In genomic region chr3:14680115-14680514, GRCh38 we compare ENCODE assay signal across 4 cellular contexts.
TF ChIP-seq lines count a peak whose summit lies in the region.

No MANE protein-coding gene starts in this region.

TF ChIP-seq in SK-N-SH treated with all-trans-retinoic acid at 6 μM for 48 hours, 23 proteins besides CTCF, POLR2A, EP300 and RAD21:
- TF ChIP-seq RARB (CRISPR knock-in tag; IDR thresholded peaks at IDR 0.05), result no peak
- peak; percentile 98 for TF ChIP-seq ZNF8 (CRISPR knock-in tag; IDR thresholded peaks at IDR 0.05)

TF ChIP-seq in SK-N-SH, 30 proteins besides CTCF, POLR2A, EP300 and RAD21 (continues in another document):
- TF ChIP-seq ZBTB33 (IDR thresholded peaks at IDR 0.05; ENCODE audit: borderline replicate concordance, low read depth) (no peak), MAX (IDR thresholded peaks at IDR 0.05; ENCODE audit: low read depth) (no peak), GATA2 (CRISPR knock-in tag; IDR thresholded peaks at IDR 0.05) (no peak), RCOR1 (IDR thresholded peaks at IDR 0.05; ENCODE audit: low read length) (no peak), MEF2A (IDR thresholded peaks at IDR 0.05; ENCODE audit: borderline replicate concordance, low read depth) (no peak), IRF3 (IDR thresholded peaks at IDR 0.05; ENCODE audit: low read depth, low read length) (no peak), RXRA (IDR thresholded peaks at IDR 0.05; ENCODE audit: borderline replicate concordance, low read depth) (no peak), ELF1 (IDR thresholded peaks at IDR 0.05) (no peak), GABPA (IDR thresholded peaks at IDR 0.05; ENCODE audit: low read depth) (no peak), TEAD4 (IDR thresholded peaks at IDR 0.05; ENCODE audit: borderline replicate concordance, insufficient read depth) (no peak), TCF12 (IDR thresholded peaks at IDR 0.05) (no peak), SIN3A (IDR thresholded peaks at IDR 0.05; ENCODE audit: borderline replicate concordance, low read depth, low read length) (no peak), MXI1 (IDR thresholded peaks at IDR 0.05; ENCODE audit: low read depth, low read length) (no peak)

TF ChIP-seq in HEK293, 187 proteins besides CTCF, POLR2A, EP300 and RAD21:
- no peak for TF ChIP-seq ZNF155 (tag by site-specific recombination; IDR thresholded peaks at IDR 0.05)
- no peak for TF ChIP-seq GLIS1 (tag by site-specific recombination; IDR thresholded peaks at IDR 0.05)
- TF ChIP-seq EGR2 (tag by site-specific recombination; IDR thresholded peaks at IDR 0.05; ENCODE audit: low read depth), result no peak
- no peak for TF ChIP-seq TSHZ1 (tag by site-specific recombination; IDR thresholded peaks at IDR 0.05; ENCODE audit: borderline replicate concordance)
- TF ChIP-seq ZNF585B (tag by site-specific recombination; IDR thresholded peaks at IDR 0.05), result no peak
- TF ChIP-seq ZNF335 (tag by site-specific recombination; conservative IDR thresholded peaks at IDR 0.05), result no peak
- TF ChIP-seq WT1 (tag by site-specific recombination; IDR thresholded peaks at IDR 0.05), result no peak
- no peak for TF ChIP-seq ZNF600 (tag by site-specific recombination; IDR thresholded peaks at IDR 0.05)
- TF ChIP-seq ZNF391 (tag by site-specific recombination; IDR thresholded peaks at IDR 0.05; ENCODE audit: borderline replicate concordance, low read depth), result no peak
- TF ChIP-seq YY2 (tag by site-specific recombination; IDR thresholded peaks at IDR 0.05), result no peak
- TF ChIP-seq ZNF280D (tag by site-specific recombination; IDR thresholded peaks at IDR 0.05), result 0 out of 2 replicates have a peak, but pooled peaks have one; percentile 38
- no peak for TF ChIP-seq HOXA7 (CRISPR knock-in tag; IDR thresholded peaks at IDR 0.05; ENCODE audit: borderline replicate concordance)
- peak; percentile 91 for TF ChIP-seq ZNF146 (tag by site-specific recombination; IDR thresholded peaks at IDR 0.05)

TF ChIP-seq in K562, 482 proteins besides CTCF, POLR2A, EP300 and RAD21:
- TF ChIP-seq NCOA6 (IDR thresholded peaks at IDR 0.05) (no peak), CBFB (CRISPR knock-in tag; IDR thresholded peaks at IDR 0.05) (no peak), RBM25 (IDR thresholded peaks at IDR 0.05; ENCODE audit: low read depth, low read length, severe bottlenecking) (peak; percentile 80), ADNP (tag; IDR thresholded peaks at IDR 0.05) (peak; percentile 51; the same call in 1 of the 2 replicates), SFPQ (IDR thresholded peaks at IDR 0.05; ENCODE audit: low read depth, low read length) (no peak), FOXP4 (CRISPR knock-in tag; IDR thresholded peaks at IDR 0.05; ENCODE audit: borderline replicate concordance) (no peak), ZNF146 (CRISPR knock-in tag; IDR thresholded peaks at IDR 0.05; ENCODE audit: unreplicated experiment) (peak; percentile 95), CBX3 (IDR thresholded peaks at IDR 0.05; ENCODE audit: borderline replicate concordance in 1 of 2, low read length in 2 of 2) (peak in 1 of 2 experiments; percentile 84; a peak in 1 of 3 replicates), ZNF174 (CRISPR knock-in tag; IDR thresholded peaks at IDR 0.05) (no peak), BCOR (IDR thresholded peaks at IDR 0.05) (0 out of 2 replicates have a peak, but pooled peaks have one; percentile 42), ZNF24 (IDR thresholded peaks at IDR 0.05) (peak; percentile 69; the same call in 1 of the 2 replicates), HLTF (IDR thresholded peaks at IDR 0.05) (no peak), ZNF444 (CRISPR knock-in tag; IDR thresholded peaks at IDR 0.05) (no peak)
